9 cellular contexts compared by ENCODE assay signal in the genomic region with DNA sequence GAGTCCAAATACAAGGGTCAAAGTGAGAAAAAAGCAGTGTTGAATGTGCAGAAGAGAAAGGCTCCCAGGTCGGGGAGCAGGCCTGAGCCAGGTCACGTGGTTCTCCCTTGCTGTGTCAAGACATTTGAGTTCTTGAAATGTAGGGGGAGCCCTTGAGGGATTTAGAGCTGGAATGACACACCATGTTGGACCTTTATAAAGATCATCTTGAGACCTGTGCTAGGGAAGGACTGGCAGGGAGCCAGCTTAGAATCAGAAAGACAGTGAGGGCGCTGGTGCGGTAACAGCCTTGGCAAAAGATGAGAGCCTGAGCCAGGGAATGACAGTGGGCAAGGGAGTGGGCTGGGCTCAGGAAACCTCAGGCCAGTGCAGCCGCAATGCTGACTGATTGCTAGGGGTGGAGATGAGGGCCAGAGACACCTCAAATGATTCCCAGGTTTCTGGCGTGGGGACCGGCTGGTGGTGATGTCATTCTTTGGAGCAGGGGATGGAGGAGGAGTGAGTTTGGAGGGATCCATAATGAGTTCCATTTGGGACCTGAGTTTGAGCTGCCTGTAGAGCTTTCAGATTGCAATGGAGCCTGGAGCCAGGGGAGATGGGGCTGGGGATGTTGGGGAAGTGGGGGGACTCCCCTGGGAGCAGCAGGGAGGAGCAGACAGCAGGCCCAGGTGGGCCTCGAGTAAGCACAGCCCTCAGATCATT.
DNase-seq lines count a peak whose midpoint lies in the region; ATAC-seq and TF ChIP-seq lines count a peak whose summit lies in the region.
"Had no signal": no experiment of that assay in that cellular context is flagged by ENCODE, and none has a peak within 500 bp of the region (broad histone marks: within the 10 kb centered on the region; RNA-seq: fewer than 3 reads in every experiment).

No MANE protein-coding gene starts in this region.

- H3K79me2 ChIP-seq in DOHH2 (ENCODE audit: control insufficient read depth, low read length) = no peaks in the 10 kb centered on the region

- no peak overlapping the region for H3K4me2 ChIP-seq in DOHH2 (ENCODE audit: low read length)

- no peaks in the 10 kb centered on the region for H3K36me3 Mint-ChIP-seq in nephron progenitor cell (ENCODE audit: low read depth)

- peak overlapping the region; percentile 47 for H3K27ac Mint-ChIP-seq in nephron progenitor cell

- no peaks in the 10 kb centered on the region for H3K9me3 Mint-ChIP-seq in nephron progenitor cell

- H3K9me2 ChIP-seq in DOHH2 (replicated peaks; ENCODE audit: control insufficient read depth, low read length) = no peaks in the 10 kb centered on the region

- DNase-seq in HK-2 (ENCODE audit: unreplicated experiment) = peak; percentile 35
- no peak for DNase-seq in choroid plexus epithelial cell (ENCODE audit: low read depth)
- DNase-seq in nephron progenitor cell = no peak
- no peak for DNase-seq in dedifferentiated amniotic fluid mesenchymal stem cell (ENCODE audit: extremely low spot score)
- DNase-seq in central memory CD4-positive, alpha-beta T cell = no peak
- no peak for DNase-seq in NCI-H748 treated with DMSO at 0.1 percent for 48 hours (lab: John Stamatoyannopoulos, UW)

- no peaks in the 10 kb centered on the region for H3K36me3 ChIP-seq in DOHH2 (ENCODE audit: control insufficient read depth, low read length)
- H3K36me3 ChIP-seq: SJSA1 had no signal

- H3K27me3 Mint-ChIP-seq in nephron progenitor cell (ENCODE audit: low read depth, poor library complexity) = peaks cover 17% of the 10 kb centered on the region

- H3K27me3 ChIP-seq in DOHH2 (ENCODE audit: control insufficient read depth, low read length) = no peaks in the 10 kb centered on the region
- H3K27me3 ChIP-seq: SJSA1 had no signal

- no peaks in the 10 kb centered on the region for H3K9me3 ChIP-seq in DOHH2 (ENCODE audit: control insufficient read depth, insufficient read depth, low read length)
- H3K9me3 ChIP-seq: SJSA1 had no signal

- no peaks in the 10 kb centered on the region for H3F3A ChIP-seq in DOHH2 (ENCODE audit: control insufficient read depth, insufficient read depth)

- TF ChIP-seq CTCF in DOHH2 (IDR thresholded peaks at IDR 0.05; ENCODE audit: low read depth, low read length, poor library complexity, severe bottlenecking) = peak; percentile 51
- TF ChIP-seq CTCF in choroid plexus epithelial cell (conservative IDR thresholded peaks at IDR 0.05; ENCODE audit: low read depth, low read length) = peak; percentile 24
- TF ChIP-seq CTCF in nephron progenitor cell (IDR thresholded peaks at IDR 0.05) = no peak

- H3K4me3 ChIP-seq in DOHH2 (ENCODE audit: low read length) (no peak overlapping the region), choroid plexus epithelial cell (ENCODE audit: low read depth, low read length) (no peak overlapping the region)
- H3K4me3 ChIP-seq: SJSA1 had no signal

- ATAC-seq in HG02852 (IDR thresholded peaks at IDR 0.05; ENCODE audit: unreplicated experiment) = no peak

- no peaks in the 10 kb centered on the region for H3K4me1 ChIP-seq in DOHH2 (ENCODE audit: control insufficient read depth, low read length)
- H3K4me1 ChIP-seq: SJSA1 had no signal

- H4K20me1 ChIP-seq in DOHH2 (ENCODE audit: control insufficient read depth, insufficient read depth, low read depth, low read length) = no peaks in the 10 kb centered on the region

- no peak overlapping the region for H3K27ac ChIP-seq in DOHH2 (ENCODE audit: low read depth, low read length)
- H3K27ac ChIP-seq: SJSA1 had no signal

- peaks cover 16% of the 10 kb centered on the region for H3K4me1 Mint-ChIP-seq in nephron progenitor cell

- no peak overlapping the region for H3K4me3 Mint-ChIP-seq in nephron progenitor cell
